8 cellular contexts compared by ENCODE assay signal in genomic region chr17:59619313-59620063, GRCh38. TPM values are rescaled to one million over a fixed set of nuclear protein-coding genes. Genes with fewer than 3 reads are reported as not detected.
DNase-seq lines count a peak whose midpoint lies in the region; ATAC-seq and TF ChIP-seq lines count a peak whose summit lies in the region.

Gene CLTC (plus strand): TSS chr17:59619895. CDS start chr17:59620132, 237 bp downstream.

- CTCF ChIA-PET in AG04450 (lab: Charles Lee), result no interaction called here
- CTCF ChIA-PET in activated B cell treated with CpG ODN at 0.5 μM for 24 hours (lab: Charles Lee), result interaction anchor here (1.0 to 1.5 kb wide), 6 partner anchors 23 to 417 kb away, joined by 3 to 4 read pairs (median 3); no protein-coding TSS in a partner anchor

- H3K4me3 Mint-ChIP-seq in activated B cell treated with CpG ODN at 0.5 μM for 24 hours (peak within 1 kb of the TSS; percentile 94), immature natural killer cell (peak within 1 kb of the TSS; percentile 90 to 97 (median 95))

- H3K4me3 ChIP-seq in AG04450 (ENCODE audit: low read depth, low read length), result peak within 1 kb of the TSS; percentile 73

- H3K27ac ChIP-seq in AG04450 (ENCODE audit: low read depth, low read length) (peak within 1 kb of the TSS; percentile 100), caudate nucleus (ENCODE audit: low read depth, low read length) (peak within 1 kb of the TSS; percentile 99)

- TF ChIP-seq CTCF in AG04450 (IDR thresholded peaks at IDR 0.05; ENCODE audit: low read depth, low read length) (no peak), activated B cell treated with CpG ODN at 0.5 μM for 24 hours (IDR thresholded peaks at IDR 0.05) (no peak)

- intact Hi-C loops in activated B cell treated with CpG ODN at 0.5 μM for 24 hours (cut with micrococcal nuclease), result loop anchor here (1.0 to 10.0 kb wide), 13 partner anchors 23 to 1767 kb away; partner anchors contain the start of genes DHX40, MRPS23, MTMR4 and PRR11

- peaks cover 59% of the 10 kb centered on the region for H3K4me1 Mint-ChIP-seq in activated B cell treated with CpG ODN at 0.5 μM for 24 hours
- peaks cover 51 to 56% of the 10 kb centered on the region in 2 donors for H3K4me1 Mint-ChIP-seq in immature natural killer cell

- H3K9me3 ChIP-seq in AG04450 (ENCODE audit: control insufficient read depth, insufficient read depth, low read length), result no peaks in the 10 kb centered on the region; the same call in 1 of the 2 replicates

- H3K9me3 Mint-ChIP-seq in activated B cell treated with CpG ODN at 0.5 μM for 24 hours (no peaks in the 10 kb centered on the region), immature natural killer cell (no peaks in the 10 kb centered on the region)

- DNase-seq in AG04450 (ENCODE audit: low read depth, low spot score) (peak; percentile 96), NCI-H226 (peak; percentile 92), activated B cell treated with CpG ODN at 0.5 μM for 24 hours (peak; percentile 89), caudate nucleus (lab: John Stamatoyannopoulos, UW) (peak; percentile 43 to 99 (median 95)), immature natural killer cell (peak; percentile 95 to 97 (median 96)), smooth muscle cell of the brain vasculature (ENCODE audit: low read depth, low spot score) (peak; percentile 96)

- no peaks in the 10 kb centered on the region for H3K27me3 Mint-ChIP-seq in activated B cell treated with CpG ODN at 0.5 μM for 24 hours
- peaks cover 14 to 27% (median 26%) of the 10 kb centered on the region in 3 donors for H3K27me3 Mint-ChIP-seq in immature natural killer cell (ENCODE audit: low read depth in 3 of 3)

- peaks cover 23% of the 10 kb centered on the region for H3K36me3 Mint-ChIP-seq in activated B cell treated with CpG ODN at 0.5 μM for 24 hours (ENCODE audit: low read depth)
- no peaks in the 10 kb centered on the region for H3K36me3 Mint-ChIP-seq in immature natural killer cell

- peak within 1 kb of the TSS; percentile 98 for H3K27ac Mint-ChIP-seq in activated B cell treated with CpG ODN at 0.5 μM for 24 hours
- H3K27ac Mint-ChIP-seq in immature natural killer cell, result peak within 1 kb of the TSS; percentile 97 to 99 (median 99)

- POLR2A ChIA-PET in AG04450 (lab: Yijun Ruan, JAX) (interaction anchor here (0.6 to 2.2 kb wide), 20 partner anchors 9 to 518 kb away, joined by 3 to 12 read pairs (median 4); partner anchors contain the start of genes DHX40, PTRH2 and VMP1), activated B cell treated with CpG ODN at 0.5 μM for 24 hours (lab: Charles Lee) (interaction anchor here (0.5 to 6.2 kb wide), 35 partner anchors 9 to 1058 kb away, joined by 3 to 116 read pairs (median 5); partner anchors contain the start of genes BCAS3, DHX40, PRR11 and PTRH2)

- ATAC-seq in GM18909 (IDR thresholded peaks at IDR 0.05; ENCODE audit: poor library complexity, unreplicated experiment), result peak; percentile 82
- ATAC-seq in HG03175 (IDR thresholded peaks at IDR 0.05; ENCODE audit: unreplicated experiment), result peak; percentile 79
- ATAC-seq in activated B cell treated with CpG ODN at 0.5 μM for 24 hours (ENCODE audit: low read depth), result peak; percentile 83

- no peaks in the 10 kb centered on the region for H3K27me3 ChIP-seq in AG04450 (ENCODE audit: control insufficient read depth, insufficient read depth, low read length)

RNA-seq across cellular contexts. Expression of gene CLTC, which starts in this region (rescaled TPM):
- polyA plus RNA-seq in AG04450 (2011; rRNA removed) (376 and 441 TPM in 2 replicates), immature natural killer cell (10 to 100 TPM; 33.9 to 65.6 (median 45.4) TPM)
- polyA minus RNA-seq in AG04450 (2011; rRNA and poly(A)+ RNA removed), result 646 and 947 TPM in 2 replicates
- total RNA-seq in activated B cell treated with CpG ODN at 0.5 μM for 24 hours, result 148 and 189 TPM in 2 replicates

Comparison
In these comparisons a context has a peak if more than half of its experiments do, and no peak if none do; other contexts are left out.
1. Peak in every context shown above with its lines: DNase-seq, ATAC-seq, H3K4me3 ChIP-seq and H3K27ac ChIP-seq.